ENCODE assay signal across 8 cellular contexts in the genomic region with DNA sequence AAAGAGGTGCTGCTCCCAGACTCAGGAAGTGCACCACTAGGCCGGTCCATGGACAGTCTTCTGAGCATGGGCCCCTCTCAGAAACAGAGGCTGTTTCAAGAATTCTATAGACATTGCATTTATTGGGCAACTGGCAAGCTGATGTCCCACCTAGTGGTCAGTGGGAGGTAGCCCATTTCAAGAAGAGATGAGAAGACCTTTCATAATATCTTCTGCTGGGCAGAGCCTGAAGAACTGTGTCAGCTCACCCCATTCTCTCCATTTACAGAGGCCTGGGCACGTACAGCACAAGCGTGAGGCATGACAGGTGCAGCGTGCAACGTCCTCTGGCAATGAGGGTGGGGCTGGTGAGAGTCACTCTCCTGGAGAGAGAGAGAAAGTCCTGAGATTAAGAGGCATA.
DNase-seq lines count a peak whose midpoint lies in the region; TF ChIP-seq lines count a peak whose summit lies in the region.

No MANE protein-coding gene starts in this region.

- no peaks in the 10 kb centered on the region for H3K79me2 ChIP-seq in MM.1S (ENCODE audit: low read length)

- H3K4me1 ChIP-seq in MM.1S (ENCODE audit: low read length): no peaks in the 10 kb centered on the region

- H3K9ac ChIP-seq in MM.1S (ENCODE audit: low read length): no peak overlapping the region

- H3K36me3 ChIP-seq in MM.1S (replicated peaks; ENCODE audit: insufficient read depth, low read length) (no peaks in the 10 kb centered on the region), kidney epithelial cell (ENCODE audit: control insufficient read depth, insufficient read depth, low read length) (no peaks in the 10 kb centered on the region)

- TF ChIP-seq CTCF in MM.1S (IDR thresholded peaks at IDR 0.05; ENCODE audit: low read length): peak; percentile 77
- peak; percentile 71 for TF ChIP-seq CTCF in kidney epithelial cell (IDR thresholded peaks at IDR 0.05; ENCODE audit: insufficient read depth, low read length, poor library complexity, severe bottlenecking)

- no peak overlapping the region for H3K27ac ChIP-seq in MM.1S (ENCODE audit: low read length)

- H3K4me3 ChIP-seq in MM.1S (ENCODE audit: low read length): no peak overlapping the region
- H3K4me3 ChIP-seq in kidney epithelial cell (ENCODE audit: low read depth, low read length): no peak overlapping the region

- H3K9me3 ChIP-seq in MM.1S (replicated peaks; ENCODE audit: insufficient read depth, low read length): no peaks in the 10 kb centered on the region

- H3K9me2 ChIP-seq in MM.1S (replicated peaks; ENCODE audit: insufficient read depth, low read length): no peaks in the 10 kb centered on the region

- no peaks in the 10 kb centered on the region for H4K20me1 ChIP-seq in MM.1S (ENCODE audit: insufficient read depth, low read length)

- no peak overlapping the region for H3K4me2 ChIP-seq in MM.1S (ENCODE audit: low read depth, low read length)

- no peaks in the 10 kb centered on the region for H3F3A ChIP-seq in MM.1S (ENCODE audit: insufficient read depth, low read length)

- no peak overlapping the region for H2AFZ ChIP-seq in MM.1S (ENCODE audit: low read length)

- no peaks in the 10 kb centered on the region for H3K27me3 ChIP-seq in MM.1S (replicated peaks; ENCODE audit: insufficient read depth, low read length)
- peaks cover 2% of the 10 kb centered on the region for H3K27me3 ChIP-seq in kidney epithelial cell (ENCODE audit: control insufficient read depth, insufficient read depth, low read length)

- DNase-seq in NCI-H82 (lab: John Stamatoyannopoulos, UW) (peak; percentile 37), NCI-H82 treated with DMSO at 0.1 percent for 48 hours (lab: John Stamatoyannopoulos, UW; ENCODE audit: unreplicated experiment) (no peak), MM.1S (peak; percentile 73), astrocyte of the hippocampus (ENCODE audit: low read depth, low spot score) (peak; percentile 70), kidney epithelial cell (ENCODE audit: low read depth) (peak; percentile 25), NCI-H2171 treated with DMSO at 0.1 percent for 48 hours (lab: John Stamatoyannopoulos, UW) (no peak), ecto neural progenitor cell (ENCODE audit: low spot score) (no peak)
- no peak for DNase-seq in stimulated activated CD4-positive, alpha-beta T cell treated with anti-CD3 and anti-CD28 coated beads, Interleukin-2, amount 100 ng/mL, for 24 hours

Comparison
In these comparisons a context has a peak if more than half of its experiments do, and no peak if none do; other contexts are left out.
1. DNase-seq: peak in NCI-H82 (single experiment), MM.1S (single experiment), astrocyte of the hippocampus (single experiment) and kidney epithelial cell (single experiment); none in NCI-H82 treated with DMSO at 0.1 percent for 48 hours (single experiment), NCI-H2171 treated with DMSO at 0.1 percent for 48 hours (single experiment), stimulated activated CD4-positive, alpha-beta T cell treated with anti-CD3 and anti-CD28 coated beads, Interleukin-2, amount 100 ng/mL, for 24 hours (0 of 2) and ecto neural progenitor cell (single experiment).